In the genomic region with DNA sequence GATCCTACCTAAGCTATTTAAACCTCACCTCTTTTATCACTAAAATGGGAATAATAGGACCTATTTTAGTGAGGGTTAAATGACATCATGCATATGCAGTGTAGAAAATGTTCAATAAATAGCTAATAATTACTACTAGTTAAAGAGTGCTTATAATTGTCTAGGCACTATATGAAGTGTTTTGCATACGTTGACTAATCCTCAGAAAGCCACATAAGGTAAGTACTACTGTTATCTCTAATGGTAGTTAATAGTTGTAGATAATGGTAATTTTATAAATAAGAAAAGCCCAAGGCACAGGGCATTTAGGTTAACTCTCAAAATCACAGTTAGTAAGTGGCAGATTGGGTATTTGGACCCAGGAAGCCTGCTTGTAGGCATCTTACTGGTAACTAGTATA, we compare ENCODE assay signal across 5 cellular contexts.
"Had no signal": no experiment of that assay in that cellular context is flagged by ENCODE, and none has a peak within 500 bp of the region (broad histone marks: within the 10 kb centered on the region; RNA-seq: fewer than 3 reads in every experiment).

No MANE protein-coding gene starts in this region.

- ATAC-seq: HepG2, K562 had no signal

- DNase-seq: IMR-90, KBM-7, KG1 had no signal
